In genomic region chr21:41634858-41635257, GRCh38 we compare ENCODE assay signal across 17 cellular contexts.
DNase-seq lines count a peak whose midpoint lies in the region; ATAC-seq, FAIRE-seq and TF ChIP-seq lines count a peak whose summit lies in the region.
"Had no signal": no experiment of that assay in that cellular context is flagged by ENCODE, and none has a peak within 500 bp of the region (broad histone marks: within the 10 kb centered on the region; RNA-seq: fewer than 3 reads in every experiment).

No MANE protein-coding gene starts in this region.

- POLR2A ChIA-PET in GM12878 (lab: Charles Lee) = no interaction called here

- H3K36me3 ChIP-seq in ACC112 (ENCODE audit: insufficient read depth, low read length) (no peaks in the 10 kb centered on the region), GM12878 (ENCODE audit: control insufficient read depth in 2 of 2, insufficient read depth in 2 of 2, low read length in 1 of 2) (no peaks in the 10 kb centered on the region), hepatocyte (replicated peaks; ENCODE audit: insufficient read depth, low read depth) (no peaks in the 10 kb centered on the region), transverse colon (no peaks in the 10 kb centered on the region), kidney (ENCODE audit: control insufficient read depth in 1 of 2, insufficient read depth in 2 of 2, low read length in 2 of 2) (no peaks in the 10 kb centered on the region)
- H3K36me3 ChIP-seq: stomach had no signal

- RAD21 ChIA-PET in GM12878 (lab: Charles Lee; ENCODE audit: unreplicated experiment) = interaction anchor here (1.0 kb wide), 1 partner anchor 17 kb away, joined by 3 read pairs; no protein-coding TSS in a partner anchor

- intact Hi-C loops in GM12878 (cut with micrococcal nuclease; ENCODE audit: unreplicated experiment) = no loop called here
- intact Hi-C loops in transverse colon (cut with DNase I; ENCODE audit: low total_unique reads) = loop anchor here (10.0 kb wide), 1 partner anchor 190 kb away; no protein-coding TSS in a partner anchor
- intact Hi-C loops in kidney (cut with DNase I) = no loop called here

- TF ChIP-seq CTCF in HFFc6 (IDR thresholded peaks at IDR 0.05) = no peak
- TF ChIP-seq CTCF in GM12878 (IDR thresholded peaks at IDR 0.05 in 2 of 3, conservative IDR thresholded peaks at IDR 0.05 in 1 of 3; ENCODE audit: control insufficient read depth in 2 of 3, extremely low read depth in 1 of 3, insufficient read depth in 1 of 3, low read depth in 3 of 3, low read length in 3 of 3) = no peak
- TF ChIP-seq CTCF in hepatocyte (IDR thresholded peaks at IDR 0.05; ENCODE audit: poor library complexity) = no peak
- TF ChIP-seq CTCF in transverse colon (IDR thresholded peaks at IDR 0.05) = no peak
- TF ChIP-seq CTCF in kidney (IDR thresholded peaks at IDR 0.05; ENCODE audit: borderline replicate concordance, extremely low read depth, insufficient read depth) = no peak

- ATAC-seq in GM12878 = no peak
- no peak for ATAC-seq in HG03439 (IDR thresholded peaks at IDR 0.05; ENCODE audit: unreplicated experiment)

- FAIRE-seq in GM12878 (lab: Jason Lieb, UNC) (no peak), kidney (lab: Jason Lieb, UNC) (no peak)
- FAIRE-seq: endothelial cell of umbilical vein had no signal

- in situ Hi-C loops in GM12878 (cut with MboI) = no loop called here
- in situ Hi-C loops in transverse colon (cut with MboI; ENCODE audit: low pct_ligation_motif_present in 1 of 4, low pct_unique_long_range_greater_than_20kb in 1 of 4, low sequenced_read_pairs in 3 of 4) = loop anchor here in 1 of 4 donors (25.0 kb wide), 1 partner anchor 152 kb away; no protein-coding TSS in a partner anchor

- CTCF ChIA-PET in GM12878 (lab: Yijun Ruan, JAX) = no interaction called here

- no peaks in the 10 kb centered on the region; the same call in 2 of the 3 replicates for H3K9me3 ChIP-seq in GM12878 (replicated peaks; ENCODE audit: control insufficient read depth, insufficient read depth, low read length)
- no peaks in the 10 kb centered on the region for H3K9me3 ChIP-seq in hepatocyte (ENCODE audit: low read depth)
- H3K9me3 ChIP-seq in transverse colon = no peaks in the 10 kb centered on the region
- H3K9me3 ChIP-seq in kidney (ENCODE audit: control insufficient read depth in 1 of 2, low read length in 2 of 2) = no peaks in the 10 kb centered on the region

- TF ChIP-seq RAD21 in GM12878 (IDR thresholded peaks at IDR 0.05; ENCODE audit: insufficient read depth, low read depth, low read length) = no peak

- SMC1A ChIA-PET in GM12878 (lab: Charles Lee; ENCODE audit: uncharacterized antibody, unreplicated experiment) = no interaction called here

- H2AFZ ChIP-seq in ACC112 (ENCODE audit: low read length, unreplicated experiment) (no peak overlapping the region), GM12878 (ENCODE audit: control insufficient read depth, low read depth, low read length) (no peak overlapping the region), hepatocyte (no peak overlapping the region)

- no peak overlapping the region for H3K4me2 ChIP-seq in GM12878 (ENCODE audit: control insufficient read depth, insufficient read depth)
- no peak overlapping the region for H3K4me2 ChIP-seq in hepatocyte

- H3K4me1 ChIP-seq in ACC112 (ENCODE audit: control insufficient read depth, insufficient read depth, low read length, unreplicated experiment) (peaks cover 37% of the 10 kb centered on the region), GM12878 (ENCODE audit: control insufficient read depth, insufficient read depth, low read length) (no peaks in the 10 kb centered on the region), hepatocyte (ENCODE audit: insufficient read depth) (peaks cover 12% of the 10 kb centered on the region), transverse colon (peaks cover 0 to 13% (median 2%) of the 10 kb centered on the region in 4 donors), kidney (ENCODE audit: control insufficient read depth in 1 of 2, insufficient read depth in 1 of 2, low read depth in 1 of 2, low read length in 2 of 2) (peaks cover 6 to 9% of the 10 kb centered on the region in 2 donors)

- peaks cover 13% of the 10 kb centered on the region for H3K9me3 Mint-ChIP-seq in HFFc6
- H3K9me3 Mint-ChIP-seq: activated B cell treated with CpG ODN at 0.5 μM for 24 hours had no signal

- H3K27me3 ChIP-seq in ACC112 (ENCODE audit: insufficient read depth, low read length) (no peaks in the 10 kb centered on the region), GM12878 (replicated peaks in 1 of 2; ENCODE audit: control insufficient read depth in 2 of 2, insufficient read depth in 2 of 2, low read length in 1 of 2) (no peaks in the 10 kb centered on the region), hepatocyte (no peaks in the 10 kb centered on the region), transverse colon (no peaks in the 10 kb centered on the region)

- no peak overlapping the region for H3K4me3 Mint-ChIP-seq in HFFc6
- H3K4me3 Mint-ChIP-seq: activated B cell treated with CpG ODN at 0.5 μM for 24 hours had no signal

- H3K9me2 ChIP-seq in hepatocyte (replicated peaks; ENCODE audit: insufficient read depth) = no peaks in the 10 kb centered on the region

- DNase-seq in HFFc6 = peak; percentile 63
- DNase-seq in GM12878 (ENCODE audit: low read depth, low spot score) = no peak
- DNase-seq in hepatocyte (ENCODE audit: low spot score) = no peak
- no peak for DNase-seq in transverse colon
- DNase-seq in kidney = no peak
- DNase-seq in NCI-H2196 treated with DMSO at 0.1 percent for 48 hours (lab: John Stamatoyannopoulos, UW; ENCODE audit: unreplicated experiment) = no peak
- DNase-seq: ACHN; activated B cell treated with CpG ODN at 0.5 μM for 24 hours; activated CD8-positive, alpha-beta memory T cell treated with anti-CD3 and anti-CD28 coated beads, Interleukin-2, amount 50 U/mL, for 4 hours; activated naive CD4-positive, alpha-beta T cell treated with anti-CD3 and anti-CD28 coated beads, Interleukin-2, amount 50 U/mL, for 16 hours; NCI-H2171 treated with DMSO at 0.1 percent for 48 hours; stomach had no signal

- BruUV-seq in GM12878 (replicated peaks; lab: Mats Ljungman, UMichigan) = no TSS peak

- H3K27ac ChIP-seq in ACC112 (ENCODE audit: low read depth, low read length) = peak overlapping the region; percentile 72
- no peak overlapping the region for H3K27ac ChIP-seq in GM12878 (ENCODE audit: control insufficient read depth, insufficient read depth)
- H3K27ac ChIP-seq in hepatocyte = peak overlapping the region; percentile 87
- no peak overlapping the region for H3K27ac ChIP-seq in transverse colon
- H3K27ac ChIP-seq in kidney (ENCODE audit: low read depth in 2 of 2, low read length in 2 of 2) = peak overlapping the region in 1 of 2 donors; percentile 29
- H3K27ac ChIP-seq: stomach had no signal

- H3K4me1 Mint-ChIP-seq in HFFc6 (ENCODE audit: low read depth) = peaks cover 47% of the 10 kb centered on the region
- H3K4me1 Mint-ChIP-seq: activated B cell treated with CpG ODN at 0.5 μM for 24 hours had no signal

- TF ChIP-seq POLR2A in GM12878 (IDR thresholded peaks at IDR 0.05; ENCODE audit: low read depth, low read length) (no peak), transverse colon (IDR thresholded peaks at IDR 0.05) (no peak)

- no peaks in the 10 kb centered on the region for H4K20me1 ChIP-seq in GM12878 (ENCODE audit: control insufficient read depth, insufficient read depth)
- no peaks in the 10 kb centered on the region for H4K20me1 ChIP-seq in hepatocyte (ENCODE audit: insufficient read depth, poor library complexity, severe bottlenecking)

- no peak overlapping the region for H3K27ac Mint-ChIP-seq in HFFc6
- H3K27ac Mint-ChIP-seq: activated B cell treated with CpG ODN at 0.5 μM for 24 hours had no signal

- no peak overlapping the region for H3K4me3 ChIP-seq in ACC112 (ENCODE audit: low read depth, low read length)
- no peak overlapping the region for H3K4me3 ChIP-seq in GM12878
- no peak overlapping the region for H3K4me3 ChIP-seq in hepatocyte
- no peak overlapping the region for H3K4me3 ChIP-seq in transverse colon
- H3K4me3 ChIP-seq in kidney (ENCODE audit: low read length in 2 of 2) = no peak overlapping the region
- H3K4me3 ChIP-seq: lung, skin epidermis, stomach had no signal

- peaks cover 10% of the 10 kb centered on the region for H3K36me3 Mint-ChIP-seq in HFFc6 (ENCODE audit: low read depth)

- H3K79me2 ChIP-seq in ACC112 (ENCODE audit: control insufficient read depth, insufficient read depth, low read length, unreplicated experiment) (no peaks in the 10 kb centered on the region), GM12878 (ENCODE audit: control insufficient read depth, insufficient read depth, low read length) (no peaks in the 10 kb centered on the region), hepatocyte (no peaks in the 10 kb centered on the region)

- H3K9ac ChIP-seq in GM12878 (ENCODE audit: control insufficient read depth, insufficient read depth, low read length) (no peak overlapping the region), kidney (ENCODE audit: low read length in 2 of 2) (no peak overlapping the region)

- H3K27me3 Mint-ChIP-seq in HFFc6 (ENCODE audit: insufficient read depth) = peaks cover 2% of the 10 kb centered on the region

- TF ChIP-seq EP300 in GM12878 (IDR thresholded peaks at IDR 0.05; ENCODE audit: borderline replicate concordance in 1 of 2, control insufficient read depth in 1 of 2, low read depth in 2 of 2, low read length in 2 of 2) (no peak), transverse colon (IDR thresholded peaks at IDR 0.05; ENCODE audit: low read depth) (no peak)

- 24% methylated on average over 9 of the region's 9 CpGs for WGBS in GM12878 (ENCODE audit: insufficient coverage, insufficient replicate concordance, low lambda C conversion rate, missing lambda C conversion rate)
- WGBS in hepatocyte (ENCODE audit: low lambda C conversion rate, missing lambda C conversion rate) = 93% methylated on average over 9 of the region's 9 CpGs
- 81% methylated on average over 9 of the region's 9 CpGs; no CpG with 5 or more reads in 1 of the 2 donors for WGBS in transverse colon (ENCODE audit: low coverage in 1 of 2), 2 donors

TF ChIP-seq in GM12878, 131 proteins besides CTCF, POLR2A, EP300 and RAD21 (continues in another document):
- TF ChIP-seq, protein P1, sequence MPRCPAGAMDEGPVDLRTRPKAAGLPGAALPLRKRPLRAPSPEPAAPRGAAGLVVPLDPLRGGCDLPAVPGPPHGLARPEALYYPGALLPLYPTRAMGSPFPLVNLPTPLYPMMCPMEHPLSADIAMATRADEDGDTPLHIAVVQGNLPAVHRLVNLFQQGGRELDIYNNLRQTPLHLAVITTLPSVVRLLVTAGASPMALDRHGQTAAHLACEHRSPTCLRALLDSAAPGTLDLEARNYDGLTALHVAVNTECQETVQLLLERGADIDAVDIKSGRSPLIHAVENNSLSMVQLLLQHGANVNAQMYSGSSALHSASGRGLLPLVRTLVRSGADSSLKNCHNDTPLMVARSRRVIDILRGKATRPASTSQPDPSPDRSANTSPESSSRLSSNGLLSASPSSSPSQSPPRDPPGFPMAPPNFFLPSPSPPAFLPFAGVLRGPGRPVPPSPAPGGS (IDR thresholded peaks at IDR 0.05; ENCODE audit: borderline replicate concordance, insufficient read depth, low read depth, low read length, poor library complexity, severe bottlenecking) = peak; percentile 15
- no peak for TF ChIP-seq TBL1XR1 (IDR thresholded peaks at IDR 0.05; ENCODE audit: low read depth, low read length)
- no peak for TF ChIP-seq FOXK2 (IDR thresholded peaks at IDR 0.05)

Comparison
In these comparisons a context has a peak if more than half of its experiments do, and no peak if none do; other contexts are left out.
1. H3K27ac ChIP-seq: peak in ACC112 (single experiment) and hepatocyte (single experiment); none in GM12878 (single experiment) and transverse colon (0 of 4).